ENCODE assay signal across 8 cellular contexts in the genomic region with DNA sequence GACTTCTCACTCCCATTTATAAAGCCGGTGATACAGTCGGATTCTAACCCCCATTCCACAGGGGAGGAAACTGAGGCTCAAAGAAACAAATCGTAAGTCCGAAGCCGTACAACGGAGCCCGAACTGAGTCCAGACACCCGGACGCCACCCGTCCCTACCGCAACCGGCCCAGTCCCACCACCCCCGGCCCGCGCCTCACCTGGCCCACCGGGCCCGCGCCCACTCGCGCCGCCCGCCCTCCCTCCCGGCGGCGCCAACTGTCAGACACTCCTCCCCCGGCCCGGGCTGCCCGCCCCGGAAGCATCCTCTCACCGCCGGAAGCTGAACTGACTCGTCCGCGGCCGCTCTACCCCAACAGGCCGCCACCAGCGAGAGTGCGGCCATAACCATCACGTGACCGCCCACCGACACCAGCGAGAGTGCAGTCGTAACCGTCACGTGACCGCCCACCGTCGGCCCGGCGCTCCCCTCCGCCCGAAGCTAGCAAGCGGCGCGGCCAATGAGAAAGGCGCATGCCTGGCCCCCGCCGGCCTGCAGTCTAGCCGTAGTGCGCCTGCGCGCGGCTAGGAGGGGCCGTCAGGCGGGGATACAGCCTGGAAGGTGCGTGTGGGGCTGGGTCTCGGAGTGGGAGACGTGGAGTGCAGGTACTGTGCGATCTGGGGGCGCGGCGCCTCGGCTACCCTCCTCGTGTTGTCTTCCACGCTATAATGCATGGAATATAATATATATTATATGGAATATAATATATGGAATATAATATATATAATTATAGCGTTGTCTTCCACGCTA.
A peak's percentile ranks its signal among the peaks of the same experiment; 100 is the strongest.
DNase-seq lines count a peak whose midpoint lies in the region; ATAC-seq and TF ChIP-seq lines count a peak whose summit lies in the region.

A gene with protein sequence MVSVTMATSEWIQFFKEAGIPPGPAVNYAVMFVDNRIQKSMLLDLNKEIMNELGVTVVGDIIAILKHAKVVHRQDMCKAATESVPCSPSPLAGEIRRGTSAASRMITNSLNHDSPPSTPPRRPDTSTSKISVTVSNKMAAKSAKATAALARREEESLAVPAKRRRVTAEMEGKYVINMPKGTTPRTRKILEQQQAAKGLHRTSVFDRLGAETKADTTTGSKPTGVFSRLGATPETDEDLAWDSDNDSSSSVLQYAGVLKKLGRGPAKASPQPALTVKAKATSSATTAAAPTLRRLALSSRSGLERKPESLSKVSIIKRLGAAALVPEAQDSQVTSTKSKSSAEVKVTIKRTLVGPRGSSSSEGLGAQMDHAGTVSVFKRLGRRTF (minus strand): TSS at position 273 of the 789 bp plus-strand sequence. CDS start 6,540 bp downstream, outside the sequence.
Gene PLD3 (plus strand): TSS at position 571 of the 789 bp plus-strand sequence. CDS start 17,789 bp downstream, outside the sequence.

- ATAC-seq in GM19035 (IDR thresholded peaks at IDR 0.05; ENCODE audit: unreplicated experiment) (peak; percentile 97), HG03354 (IDR thresholded peaks at IDR 0.05; ENCODE audit: poor library complexity, severe bottlenecking, unreplicated experiment) (peak; percentile 96)
- peak; percentile 98 for ATAC-seq in activated CD4-positive, CD25-positive, alpha-beta regulatory T cell treated with anti-CD3 and anti-CD28 coated beads, Interleukin-2, amount 50 U/mL, for 24 hours

- no peak for TF ChIP-seq CTCF in AG09319 (IDR thresholded peaks at IDR 0.05; ENCODE audit: low read depth, low read length)

- peak; percentile 99 for DNase-seq in AG09319 (ENCODE audit: extremely low read depth, low read depth)
- peak; percentile 99 for DNase-seq in NCI-H446 treated with DMSO at 0.1 percent for 48 hours (lab: John Stamatoyannopoulos, UW)
- DNase-seq in cerebellar cortex (ENCODE audit: low spot score) = peak; percentile 99
- peak; percentile 100 for DNase-seq in islet precursor cell
- peak; percentile 95 to 99 (median 99) for DNase-seq in stimulated activated CD4-positive, alpha-beta T cell treated with anti-CD3 and anti-CD28 coated beads, Interleukin-12 subunit alpha, Interleukin-12 subunit beta, amount 100 ng/mL, for 48 hours (ENCODE audit: low read depth in 2 of 3, low spot score in 1 of 3)

Comparison
In these comparisons a context has a peak if more than half of its experiments do, and no peak if none do; other contexts are left out.
1. Peak in every context shown above with its lines: DNase-seq and ATAC-seq.